ENCODE assay signal across 8 cellular contexts in genomic region chr15:31128919-31129768, GRCh38. TPM values are rescaled to one million over a fixed set of nuclear protein-coding genes. Genes with fewer than 3 reads are reported as not detected.
DNase-seq lines count a peak whose midpoint lies in the region; ATAC-seq, FAIRE-seq and TF ChIP-seq lines count a peak whose summit lies in the region.

No MANE protein-coding gene starts in this region.

- DNase-seq in A172 (ENCODE audit: low spot score) (peak; percentile 48), GM12892 (ENCODE audit: insufficient read length) (peak; percentile 57), NCI-H146 treated with DMSO at 0.1 percent for 48 hours (lab: John Stamatoyannopoulos, UW; ENCODE audit: unreplicated experiment) (peak; percentile 4), caudate nucleus (lab: John Stamatoyannopoulos, UW) (peak in 55 of 61 donors; percentile 5 to 75 (median 43)), kidney glomerular epithelial cell (lab: John Stamatoyannopoulos, UW) (peak; percentile 30)
- peak; percentile 64 for DNase-seq in activated CD4-positive, alpha-beta T cell treated with anti-CD3 and anti-CD28 coated beads for 1 hour
- peak; percentile 73 to 77 for DNase-seq in stimulated activated CD4-positive, alpha-beta T cell treated with anti-CD3 and anti-CD28 coated beads, Interleukin-1b, Interleukin-23, amount 100 ng/mL, for 4 hours (ENCODE audit: low read depth in 2 of 2)

- peak; percentile 93 for FAIRE-seq in GM12892 (lab: Jason Lieb, UNC)

- no peak for ATAC-seq in HG03378 (IDR thresholded peaks at IDR 0.05; ENCODE audit: unreplicated experiment)

- H3K27ac ChIP-seq in caudate nucleus (ENCODE audit: low read depth, low read length): no peak overlapping the region

- TF ChIP-seq POLR2A in GM12892 (IDR thresholded peaks at IDR 0.05; ENCODE audit: low read depth, low read length): no peak

RNA-seq across cellular contexts. Expression of gene TRPM1, which starts 27.6 kb away (rescaled TPM):
- total RNA-seq in A172 (2014; rRNA removed; shearing (Covaris generic)): 0.05 TPM in 1 of 2 replicates, not detected in the other
- polyA plus RNA-seq in GM12892 (2012; ENCODE audit: missing spikeins): 0.04 TPM

Comparison
In these comparisons a context has a peak if more than half of its experiments do, and no peak if none do; other contexts are left out.
1. DNase-seq: peak in every context shown above with its lines; median percentile 75 in stimulated activated CD4-positive, alpha-beta T cell treated with anti-CD3 and anti-CD28 coated beads, Interleukin-1b, Interleukin-23, amount 100 ng/mL, for 4 hours; 64 in activated CD4-positive, alpha-beta T cell treated with anti-CD3 and anti-CD28 coated beads for 1 hour; 57 in GM12892; 48 in A172; 43 in caudate nucleus; 30 in kidney glomerular epithelial cell; 4 in NCI-H146 treated with DMSO at 0.1 percent for 48 hours.